Comparison of ENCODE assay signal across 1 cellular context in the genomic region with DNA sequence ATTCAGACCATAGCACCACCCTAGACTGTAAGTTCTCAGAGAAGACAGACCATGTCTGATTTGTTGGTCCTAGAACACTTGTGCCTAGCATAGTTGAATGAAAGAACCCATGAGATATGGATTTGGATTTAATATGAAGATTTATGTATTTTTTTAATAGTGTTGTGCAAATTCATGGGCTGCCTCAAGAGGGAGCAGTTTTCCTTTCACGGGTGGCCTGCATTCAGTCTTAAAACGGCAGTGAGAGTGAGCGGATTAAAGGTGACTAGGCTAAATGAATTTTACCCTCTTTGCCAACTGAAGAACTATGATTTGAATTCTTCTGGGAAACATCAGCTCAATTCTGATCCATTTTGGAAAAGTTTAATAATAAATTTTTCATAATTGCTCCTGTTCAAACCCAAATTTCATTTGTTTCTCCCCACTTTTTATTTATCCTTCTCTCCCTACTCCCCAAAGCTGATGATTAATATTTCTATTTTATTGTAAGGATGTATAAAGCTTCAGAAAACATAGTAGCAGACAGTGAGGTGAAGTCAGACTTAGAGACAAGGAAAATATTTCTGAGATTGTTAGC.
TF ChIP-seq lines count a peak whose summit lies in the region.

No MANE protein-coding gene starts in this region.

TF ChIP-seq in liver, 16 proteins besides CTCF, POLR2A, EP300 and RAD21 (continued from another document):
- TF ChIP-seq, protein P1, sequence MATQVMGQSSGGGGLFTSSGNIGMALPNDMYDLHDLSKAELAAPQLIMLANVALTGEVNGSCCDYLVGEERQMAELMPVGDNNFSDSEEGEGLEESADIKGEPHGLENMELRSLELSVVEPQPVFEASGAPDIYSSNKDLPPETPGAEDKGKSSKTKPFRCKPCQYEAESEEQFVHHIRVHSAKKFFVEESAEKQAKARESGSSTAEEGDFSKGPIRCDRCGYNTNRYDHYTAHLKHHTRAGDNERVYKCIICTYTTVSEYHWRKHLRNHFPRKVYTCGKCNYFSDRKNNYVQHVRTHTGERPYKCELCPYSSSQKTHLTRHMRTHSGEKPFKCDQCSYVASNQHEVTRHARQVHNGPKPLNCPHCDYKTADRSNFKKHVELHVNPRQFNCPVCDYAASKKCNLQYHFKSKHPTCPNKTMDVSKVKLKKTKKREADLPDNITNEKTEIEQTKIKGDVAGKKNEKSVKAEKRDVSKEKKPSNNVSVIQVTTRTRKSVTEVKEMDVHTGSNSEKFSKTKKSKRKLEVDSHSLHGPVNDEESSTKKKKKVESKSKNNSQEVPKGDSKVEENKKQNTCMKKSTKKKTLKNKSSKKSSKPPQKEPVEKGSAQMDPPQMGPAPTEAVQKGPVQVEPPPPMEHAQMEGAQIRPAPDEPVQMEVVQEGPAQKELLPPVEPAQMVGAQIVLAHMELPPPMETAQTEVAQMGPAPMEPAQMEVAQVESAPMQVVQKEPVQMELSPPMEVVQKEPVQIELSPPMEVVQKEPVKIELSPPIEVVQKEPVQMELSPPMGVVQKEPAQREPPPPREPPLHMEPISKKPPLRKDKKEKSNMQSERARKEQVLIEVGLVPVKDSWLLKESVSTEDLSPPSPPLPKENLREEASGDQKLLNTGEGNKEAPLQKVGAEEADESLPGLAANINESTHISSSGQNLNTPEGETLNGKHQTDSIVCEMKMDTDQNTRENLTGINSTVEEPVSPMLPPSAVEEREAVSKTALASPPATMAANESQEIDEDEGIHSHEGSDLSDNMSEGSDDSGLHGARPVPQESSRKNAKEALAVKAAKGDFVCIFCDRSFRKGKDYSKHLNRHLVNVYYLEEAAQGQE (IDR thresholded peaks at IDR 0.05): no peak
- TF ChIP-seq RXRA (IDR thresholded peaks at IDR 0.05) (no peak), HNF4A (conservative IDR thresholded peaks at IDR 0.05) (no peak), HNF4G (IDR thresholded peaks at IDR 0.05) (no peak), NR2F2 (IDR thresholded peaks at IDR 0.05) (no peak), SP1 (IDR thresholded peaks at IDR 0.05) (no peak), YY1 (IDR thresholded peaks at IDR 0.05) (no peak), EGR1 (IDR thresholded peaks at IDR 0.05; ENCODE audit: low read depth in 2 of 2) (no peak), GABPA (IDR thresholded peaks at IDR 0.05 in 1 of 2, conservative IDR thresholded peaks at IDR 0.05 in 1 of 2) (no peak), FOXA1 (IDR thresholded peaks at IDR 0.05) (no peak)
- TF ChIP-seq, protein P2, sequence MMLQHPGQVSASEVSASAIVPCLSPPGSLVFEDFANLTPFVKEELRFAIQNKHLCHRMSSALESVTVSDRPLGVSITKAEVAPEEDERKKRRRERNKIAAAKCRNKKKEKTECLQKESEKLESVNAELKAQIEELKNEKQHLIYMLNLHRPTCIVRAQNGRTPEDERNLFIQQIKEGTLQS (IDR thresholded peaks at IDR 0.05): no peak
